Comparison of ENCODE assay signal across 11 cellular contexts in the genomic region with DNA sequence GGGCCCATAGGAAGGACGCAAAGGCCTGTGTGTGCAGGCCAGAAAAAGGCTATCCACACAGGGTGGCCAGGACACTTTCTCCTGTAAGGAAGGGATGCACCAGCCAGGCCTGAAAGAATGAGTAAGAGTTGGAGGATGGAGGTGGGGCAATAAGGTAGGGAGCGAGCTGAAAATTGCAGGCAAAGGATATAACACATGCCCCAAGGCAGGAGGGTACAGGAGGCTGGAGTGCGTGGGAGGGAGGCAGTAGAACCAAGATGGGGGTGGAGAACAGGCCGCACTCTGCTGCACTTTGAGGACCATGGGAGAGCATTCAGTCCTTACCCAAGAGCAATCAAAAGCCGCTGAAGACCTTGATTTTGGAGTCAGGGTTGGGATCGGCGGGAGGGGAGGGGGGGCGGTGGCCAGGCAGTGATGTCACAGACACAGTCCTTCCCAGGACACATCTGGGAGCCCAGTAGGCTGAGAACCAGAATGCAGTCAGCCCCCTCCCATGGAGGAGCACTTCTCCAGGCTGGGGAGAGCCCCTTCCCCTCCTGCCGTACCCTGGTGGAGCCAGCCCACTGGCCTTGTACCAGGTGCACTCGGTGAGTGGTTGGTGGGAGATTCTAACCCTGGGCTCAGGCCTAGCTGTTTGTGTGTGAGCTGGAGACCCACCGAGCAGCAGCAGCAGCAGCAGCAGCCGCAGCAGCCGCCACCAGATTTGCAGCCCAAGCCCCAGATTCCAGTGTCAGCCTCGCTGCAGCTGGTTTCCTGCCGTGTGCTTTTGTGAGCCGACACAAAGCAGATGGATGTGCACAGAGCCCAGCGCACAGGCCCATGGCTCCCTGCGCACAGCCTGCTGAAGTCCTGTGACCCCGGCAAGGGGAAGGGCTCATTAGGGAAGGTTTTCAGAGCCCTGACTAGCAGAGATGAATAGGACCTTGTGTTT. TPM values are rescaled to one million over a fixed set of nuclear protein-coding genes. Genes with fewer than 3 reads are reported as not detected.
DNase-seq lines count a peak whose midpoint lies in the region; ATAC-seq and TF ChIP-seq lines count a peak whose summit lies in the region.
"Had no signal": no experiment of that assay in that cellular context is flagged by ENCODE, and none has a peak within 500 bp of the region (broad histone marks: within the 10 kb centered on the region; RNA-seq: fewer than 3 reads in every experiment).

No MANE protein-coding gene starts in this region.

- H2AFZ ChIP-seq in PC-3 (ENCODE audit: low read length) = no peak overlapping the region

- H3K36me3 ChIP-seq in PC-3 (ENCODE audit: low read depth, low read length) = peaks cover 6% of the 10 kb centered on the region; the same call in 1 of the 2 replicates

- H3K9ac ChIP-seq in PC-3 (ENCODE audit: low read length) = no peak overlapping the region

- H3K27ac Mint-ChIP-seq in Calu3 (ENCODE audit: unreplicated experiment) (peak overlapping the region; percentile 20), endothelial cell (ENCODE audit: unreplicated experiment) (no peak overlapping the region), neural crest cell (ENCODE audit: unreplicated experiment) (peak overlapping the region; percentile 83)
- H3K27ac Mint-ChIP-seq in activated T-helper 17 cell treated with anti-CD3 and anti-CD28 coated beads, Interleukin-2, amount 50 U/mL, for 72 hours = no peak overlapping the region

- intact Hi-C loops in Calu3 (cut with micrococcal nuclease; ENCODE audit: unreplicated experiment) = loop anchor here (10.0 kb wide), 1 partner anchor 155 kb away; no protein-coding TSS in a partner anchor
- intact Hi-C loops in PC-3 (cut with micrococcal nuclease) = no loop called here

- no peak overlapping the region for H3K4me3 ChIP-seq in PC-3 (ENCODE audit: low read length)

- peaks cover 17% of the 10 kb centered on the region for H3F3A ChIP-seq in PC-3 (ENCODE audit: low read length, unreplicated experiment)

- BruUV-seq in Calu3 (replicated peaks; lab: Mats Ljungman, UMichigan) (no TSS peak), PC-3 (replicated peaks; lab: Mats Ljungman, UMichigan) (no TSS peak)

- CTCF ChIA-PET in Calu3 (lab: Charles Lee) = interaction anchor here (1.6 to 7.6 kb wide), 3 partner anchors 52 to 62 kb away, joined by 8 to 130 read pairs (median 78); partner anchors contain the start of gene ABCC3
- CTCF ChIA-PET in PC-3 (lab: Charles Lee) = no interaction called here

- H3K4me2 ChIP-seq in PC-3 (ENCODE audit: low read length) = peak overlapping the region; percentile 24

- H3K9me3 ChIP-seq in PC-3 (ENCODE audit: low read length) = no peaks in the 10 kb centered on the region

- H4K20me1 ChIP-seq in PC-3 (ENCODE audit: low read length) = no peaks in the 10 kb centered on the region

- H3K36me3 Mint-ChIP-seq in Calu3 (ENCODE audit: insufficient read depth, unreplicated experiment) = peaks cover 54% of the 10 kb centered on the region
- peaks cover 4% of the 10 kb centered on the region for H3K36me3 Mint-ChIP-seq in endothelial cell (ENCODE audit: low read depth, unreplicated experiment)
- peaks cover 3% of the 10 kb centered on the region for H3K36me3 Mint-ChIP-seq in neural crest cell (ENCODE audit: low read depth)
- H3K36me3 Mint-ChIP-seq in activated T-helper 17 cell treated with anti-CD3 and anti-CD28 coated beads, Interleukin-2, amount 50 U/mL, for 72 hours (ENCODE audit: low read depth) = peaks cover 29% of the 10 kb centered on the region

- H3K4me3 Mint-ChIP-seq in Calu3 (ENCODE audit: low read depth, unreplicated experiment) (peak overlapping the region; percentile 1), endothelial cell (ENCODE audit: unreplicated experiment) (no peak overlapping the region), neural crest cell (peak overlapping the region; percentile 40)
- H3K4me3 Mint-ChIP-seq in activated T-helper 17 cell treated with anti-CD3 and anti-CD28 coated beads, Interleukin-2, amount 50 U/mL, for 72 hours = no peak overlapping the region
- H3K4me3 Mint-ChIP-seq: activated T-cell treated with anti-CD3 and anti-CD28 coated beads, Interleukin-2, amount 50 U/mL, for 4 hours had no signal

- H3K4me1 Mint-ChIP-seq in Calu3 (ENCODE audit: low read depth, unreplicated experiment) (peaks cover 88% of the 10 kb centered on the region), endothelial cell (ENCODE audit: unreplicated experiment) (peaks cover 7% of the 10 kb centered on the region), neural crest cell (peaks cover 47% of the 10 kb centered on the region)
- H3K4me1 Mint-ChIP-seq in activated T-helper 17 cell treated with anti-CD3 and anti-CD28 coated beads, Interleukin-2, amount 50 U/mL, for 72 hours = no peaks in the 10 kb centered on the region

- ATAC-seq in PC-3 (no peak), GM21529 (IDR thresholded peaks at IDR 0.05; ENCODE audit: unreplicated experiment) (no peak)
- no peak for ATAC-seq in activated T-helper 17 cell treated with anti-CD3 and anti-CD28 coated beads, Interleukin-2, amount 50 U/mL, for 72 hours (replicated peaks)
- ATAC-seq: activated T-cell treated with anti-CD3 and anti-CD28 coated beads, Interleukin-2, amount 50 U/mL, for 4 hours had no signal

- H3K9me3 Mint-ChIP-seq in Calu3 (ENCODE audit: low read depth, unreplicated experiment) = no peaks in the 10 kb centered on the region
- no peaks in the 10 kb centered on the region for H3K9me3 Mint-ChIP-seq in endothelial cell (ENCODE audit: unreplicated experiment)
- H3K9me3 Mint-ChIP-seq in neural crest cell = no peaks in the 10 kb centered on the region
- no peaks in the 10 kb centered on the region for H3K9me3 Mint-ChIP-seq in activated T-helper 17 cell treated with anti-CD3 and anti-CD28 coated beads, Interleukin-2, amount 50 U/mL, for 72 hours
- H3K9me3 Mint-ChIP-seq: activated T-cell treated with anti-CD3 and anti-CD28 coated beads, Interleukin-2, amount 50 U/mL, for 4 hours had no signal

- H3K27me3 Mint-ChIP-seq in Calu3 (ENCODE audit: unreplicated experiment) = no peaks in the 10 kb centered on the region
- H3K27me3 Mint-ChIP-seq in endothelial cell (ENCODE audit: unreplicated experiment) = peaks cover 3% of the 10 kb centered on the region
- H3K27me3 Mint-ChIP-seq in neural crest cell (ENCODE audit: low read depth) = no peaks in the 10 kb centered on the region
- H3K27me3 Mint-ChIP-seq in activated T-helper 17 cell treated with anti-CD3 and anti-CD28 coated beads, Interleukin-2, amount 50 U/mL, for 72 hours = no peaks in the 10 kb centered on the region

- H3K27me3 ChIP-seq in PC-3 (ENCODE audit: low read length) = no peaks in the 10 kb centered on the region

- H3K4me1 ChIP-seq in PC-3 (ENCODE audit: insufficient read depth, low read length) = peaks cover 86% of the 10 kb centered on the region

- no peak overlapping the region for H3K27ac ChIP-seq in PC-3 (ENCODE audit: low read length)

- POLR2A ChIA-PET in PC-3 (lab: Charles Lee; ENCODE audit: unreplicated experiment) = no interaction called here

- H3K79me2 ChIP-seq in PC-3 (ENCODE audit: low read length) = peaks cover 7% of the 10 kb centered on the region

- no peak for DNase-seq in Calu3
- peak; percentile 28 for DNase-seq in PC-3
- peak; percentile 23 for DNase-seq in endothelial cell (ENCODE audit: low spot score)
- DNase-seq in neural crest cell (ENCODE audit: low read depth, low spot score) = peak; percentile 53
- no peak for DNase-seq in MV-4-11 (lab: John Stamatoyannopoulos, UW)
- DNase-seq in stimulated activated CD4-positive, alpha-beta T cell treated with anti-CD3 and anti-CD28 coated beads, Interleukin-2, amount 100 ng/mL, for 24 hours = no peak
- DNase-seq: activated T-cell treated with anti-CD3 and anti-CD28 coated beads, Interleukin-2, amount 50 U/mL, for 4 hours; dermis blood vessel endothelial cell; NCI-H510A had no signal

- no peaks in the 10 kb centered on the region for H3K9me2 ChIP-seq in PC-3 (replicated peaks; ENCODE audit: low read length)

- TF ChIP-seq CTCF in Calu3 (IDR thresholded peaks at IDR 0.05; ENCODE audit: unreplicated experiment) (no peak), PC-3 (conservative IDR thresholded peaks at IDR 0.05; ENCODE audit: low read depth, low read length) (no peak), endothelial cell (IDR thresholded peaks at IDR 0.05; ENCODE audit: unreplicated experiment) (no peak), neural crest cell (conservative IDR thresholded peaks at IDR 0.05) (no peak)

RNA-seq across cellular contexts. Expression of gene ANKRD40, which starts 17.5 kb away (rescaled TPM):
- total RNA-seq in Calu3 (2022) (67.2 and 68.5 TPM in 2 replicates), PC-3 (2014; rRNA removed) (44.2 and 44.3 TPM in 2 replicates), endothelial cell (ENCODE audit: unreplicated experiment) (37.3 TPM), neural crest cell (62.0 and 64.0 TPM in 2 replicates)
- 10 to 100 TPM; 13.0 to 29.9 TPM for total RNA-seq in activated T-helper 17 cell treated with anti-CD3 and anti-CD28 coated beads, Interleukin-2, amount 50 U/mL, for 72 hours

RNA-seq across cellular contexts. Expression of gene LUC7L3, which starts 29.2 kb away (rescaled TPM):
- total RNA-seq in Calu3 (2022) (152 and 155 TPM in 2 replicates), PC-3 (2014; rRNA removed) (43.0 and 54.3 TPM in 2 replicates), endothelial cell (ENCODE audit: unreplicated experiment) (94.1 TPM), neural crest cell (175 and 188 TPM in 2 replicates)
- total RNA-seq in activated T-helper 17 cell treated with anti-CD3 and anti-CD28 coated beads, Interleukin-2, amount 50 U/mL, for 72 hours = 100 to 1,000 TPM; 113 to 142 TPM

RNA-seq across cellular contexts. Expression of gene ABCC3, which starts 55.5 kb away (rescaled TPM):
- total RNA-seq in Calu3 (2022) = 88.0 and 125 TPM in 2 replicates
- 50.2 and 64.4 TPM in 2 replicates for total RNA-seq in PC-3 (2014; rRNA removed)
- total RNA-seq in endothelial cell (ENCODE audit: unreplicated experiment) = 0.67 TPM
- not detected in 2 replicates for total RNA-seq in neural crest cell
- under 1 TPM in 1 of 2 donors, not detected in 1; 0.40 TPM for total RNA-seq in activated T-helper 17 cell treated with anti-CD3 and anti-CD28 coated beads, Interleukin-2, amount 50 U/mL, for 72 hours

Comparison
In these comparisons a context has a peak if more than half of its experiments do, and no peak if none do; other contexts are left out.
1. DNase-seq: peak in PC-3 (single experiment), endothelial cell (single experiment) and neural crest cell (single experiment); none in Calu3 (single experiment), MV-4-11 (single experiment) and stimulated activated CD4-positive, alpha-beta T cell treated with anti-CD3 and anti-CD28 coated beads, Interleukin-2, amount 100 ng/mL, for 24 hours (0 of 2).
2. H3K27ac Mint-ChIP-seq: peak in Calu3 (single experiment) and neural crest cell (single experiment); none in endothelial cell (single experiment) and activated T-helper 17 cell treated with anti-CD3 and anti-CD28 coated beads, Interleukin-2, amount 50 U/mL, for 72 hours (single experiment).
3. H3K4me3 Mint-ChIP-seq: peak in Calu3 (single experiment) and neural crest cell (single experiment); none in endothelial cell (single experiment) and activated T-helper 17 cell treated with anti-CD3 and anti-CD28 coated beads, Interleukin-2, amount 50 U/mL, for 72 hours (single experiment).
4. RNA of gene ABCC3, which starts 55.5 kb away (total RNA-seq): 88.0 to 125 TPM in Calu3 and 50.2 to 64.4 TPM in PC-3; 0.67 TPM in endothelial cell (single experiment), 0.40 TPM in activated T-helper 17 cell treated with anti-CD3 and anti-CD28 coated beads, Interleukin-2, amount 50 U/mL, for 72 hours and not detected in neural crest cell; every median in the first group is over 10 times any median in the second.